39 cellular contexts compared by ENCODE assay signal in genomic region chr4:109672173-109672572, GRCh38. TPM values are rescaled to one million over a fixed set of nuclear protein-coding genes. Genes with fewer than 3 reads are reported as not detected.
"Had no signal": no experiment of that assay in that cellular context is flagged by ENCODE, and none has a peak within 500 bp of the region (broad histone marks: within the 10 kb centered on the region; RNA-seq: fewer than 3 reads in every experiment).

No MANE protein-coding gene starts in this region.

- H3K27ac Mint-ChIP-seq: activated B cell treated with CpG ODN at 0.5 μM for 24 hours; activated T-helper 1 cell treated with anti-CD3 and anti-CD28 coated beads, Interleukin-12 subunit alpha, Interleukin-12 subunit beta, Interleukin-2, Interleukin-4 antibody, amounts not matched to agents 30 ng/mL and 10 ng/mL and 1 ng/mL, durations not matched to agents 14 hours and 24 hours and 36 hours had no signal

- H3K36me3 ChIP-seq: ascending aorta, cardiac muscle cell had no signal

- H2AFZ ChIP-seq: PC-9 had no signal

- DNase-seq: activated B cell treated with CpG ODN at 0.5 μM for 24 hours; activated CD4-positive, alpha-beta memory T cell treated with anti-CD3 and anti-CD28 coated beads for 36 hours; activated CD4-positive, alpha-beta T cell treated with anti-CD3 and anti-CD28 coated beads for 4 hours; activated CD4-positive, alpha-beta T cell treated with anti-CD3 and anti-CD28 coated beads, Interleukin-2, amount 50 U/mL, for 1 hour; activated CD4-positive, CD25-positive, alpha-beta regulatory T cell treated with anti-CD3 and anti-CD28 coated beads, Interleukin-2, amount 50 U/mL, for 72 hours; activated CD8-positive, alpha-beta memory T cell treated with anti-CD3 and anti-CD28 coated beads, Interleukin-2, amount 50 U/mL, for 4 hours; activated gamma-delta T cell treated with Interleukin-2 at 50 U/mL for 16 hours; activated naive CD4-positive, alpha-beta T cell treated with anti-CD3 and anti-CD28 coated beads for 36 hours; activated T-cell treated with anti-CD3 and anti-CD28 coated beads for 4 hours; activated T-cell treated with anti-CD3 and anti-CD28 coated beads, Interleukin-2, amount 50 U/mL, for 4 hours; amygdala; MM.1S; MV-4-11; NCI-H1092; NCI-H1417; NCI-H146; NCI-H187; NCI-H2029 treated with DMSO at 0.1 percent for 48 hours; NCI-H2107; NCI-H2171; NCI-H446; NCI-H524 treated with DMSO at 0.1 percent for 48 hours; NCI-H748 treated with DMSO at 0.1 percent for 48 hours; NK-92 treated with Interleukin-12 subunit alpha and Interleukin-12 subunit beta, amount 100 ng/mL, for 24 hours; PC-9; SIG-M5; T-helper 1 cell; T-helper 2 cell; T-helper 9 cell had no signal

- H3K4me2 ChIP-seq: KMS-11, PC-9 had no signal

- ATAC-seq: Right ventricle myocardium inferior, SK-N-SH treated with all-trans-retinoic acid at 6 μM for 48 hours had no signal

- H3K4me1 ChIP-seq: ascending aorta had no signal

- H3K27ac ChIP-seq: ascending aorta, cardiac muscle cell, KMS-11, PC-9, RWPE1, VCaP had no signal

- H3K4me3 ChIP-seq: ascending aorta, cardiac muscle cell, PC-9 had no signal

- FAIRE-seq: RCC 7860 had no signal

- H3K9ac ChIP-seq: KMS-11 had no signal

- H3K27me3 ChIP-seq: ascending aorta, cardiac muscle cell had no signal

- H3K4me3 Mint-ChIP-seq: activated B cell treated with CpG ODN at 0.5 μM for 24 hours; activated CD4-positive, alpha-beta memory T cell treated with anti-CD3 and anti-CD28 coated beads for 36 hours; activated naive CD4-positive, alpha-beta T cell treated with anti-CD3 and anti-CD28 coated beads for 36 hours; activated T-cell treated with anti-CD3 and anti-CD28 coated beads, Interleukin-2, amount 50 U/mL, for 4 hours; activated T-helper 1 cell treated with anti-CD3 and anti-CD28 coated beads, Interleukin-12 subunit alpha, Interleukin-12 subunit beta, Interleukin-2, Interleukin-4 antibody, amounts not matched to agents 30 ng/mL and 10 ng/mL and 1 ng/mL, durations not matched to agents 14 hours and 24 hours and 36 hours; central memory CD8-positive, alpha-beta T cell had no signal

- H3K27me3 Mint-ChIP-seq: activated B cell treated with CpG ODN at 0.5 μM for 24 hours; activated CD4-positive, alpha-beta memory T cell treated with anti-CD3 and anti-CD28 coated beads for 36 hours; central memory CD8-positive, alpha-beta T cell had no signal

- H3K9me3 Mint-ChIP-seq: central memory CD8-positive, alpha-beta T cell had no signal

RNA-seq across cellular contexts. Expression of gene CASP6, which starts 31.1 kb away (rescaled TPM):
- total RNA-seq: ascending aorta had no signal
